In the genomic region with DNA sequence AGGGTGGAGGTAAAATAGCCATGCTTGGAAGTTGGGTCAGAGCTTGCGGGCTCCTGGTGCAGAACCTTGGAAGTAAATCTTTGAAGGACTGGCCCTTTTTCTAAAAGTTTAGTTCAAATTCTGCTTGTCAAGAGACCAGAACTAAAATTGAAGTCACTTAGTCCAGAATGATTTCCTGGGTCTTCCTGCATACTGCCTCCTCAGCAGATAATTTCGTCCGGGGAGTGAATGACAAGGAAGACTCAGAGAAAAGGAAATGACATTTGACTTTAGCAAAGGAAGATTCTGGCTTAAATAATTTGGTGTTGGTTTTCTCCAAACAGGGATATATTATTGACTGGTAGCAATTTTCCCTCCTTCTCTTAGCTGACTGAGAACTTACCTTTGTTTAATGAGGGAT, we compare ENCODE assay signal across 9 cellular contexts. TPM values are rescaled to one million over a fixed set of nuclear protein-coding genes. Genes with fewer than 3 reads are reported as not detected.
DNase-seq lines count a peak whose midpoint lies in the region; ATAC-seq, FAIRE-seq and TF ChIP-seq lines count a peak whose summit lies in the region.
"Had no signal": no experiment of that assay in that cellular context is flagged by ENCODE, and none has a peak within 500 bp of the region (broad histone marks: within the 10 kb centered on the region; RNA-seq: fewer than 3 reads in every experiment).

No MANE protein-coding gene starts in this region.

- no peak for ATAC-seq in naive thymus-derived CD8-positive, alpha-beta T cell
- ATAC-seq in HG02981 (IDR thresholded peaks at IDR 0.05; ENCODE audit: unreplicated experiment), result no peak

- H3K36me3 ChIP-seq in BJ (ENCODE audit: control insufficient read depth, insufficient read depth, low read length), result peaks cover 3% of the 10 kb centered on the region; the same call in 1 of the 2 replicates

- H3K27me3 ChIP-seq in BJ (ENCODE audit: control insufficient read depth, insufficient read depth, low read length), result no peaks in the 10 kb centered on the region

- POLR2A ChIA-PET in BJ (lab: Charles Lee), result no interaction called here
- POLR2A ChIA-PET in naive thymus-derived CD8-positive, alpha-beta T cell (lab: Charles Lee), result interaction anchor here (0.6 kb wide), 1 partner anchor 174 kb away, joined by 3 read pairs; no protein-coding TSS in a partner anchor

- peaks cover 20 to 58% (median 49%) of the 10 kb centered on the region in 4 donors for H3K4me1 Mint-ChIP-seq in naive thymus-derived CD8-positive, alpha-beta T cell

- peak overlapping the region; percentile 86 to 100 (median 96) for H3K4me3 Mint-ChIP-seq in naive thymus-derived CD8-positive, alpha-beta T cell

- no peaks in the 10 kb centered on the region for H3K27me3 Mint-ChIP-seq in naive thymus-derived CD8-positive, alpha-beta T cell

- CTCF ChIA-PET in BJ (lab: Yijun Ruan, JAX), result interaction anchor here (0.6 to 1.7 kb wide), 4 partner anchors 9 to 79 kb away, joined by 3 to 6 read pairs (median 3); no protein-coding TSS in a partner anchor

- H3K27ac ChIP-seq in coronary artery, result no peak overlapping the region

- peaks cover 0 to 21% (median 0%) of the 10 kb centered on the region in 3 donors for H3K36me3 Mint-ChIP-seq in naive thymus-derived CD8-positive, alpha-beta T cell

- TF ChIP-seq CTCF in BJ (IDR thresholded peaks at IDR 0.05; ENCODE audit: insufficient read depth, low read depth, low read length) (no peak), LNCaP clone FGC (IDR thresholded peaks at IDR 0.05; ENCODE audit: control insufficient read depth, extremely low read depth, insufficient read depth) (no peak), coronary artery (IDR thresholded peaks at IDR 0.05) (no peak)

- no peak for FAIRE-seq in GM19239 (lab: Jason Lieb, UNC)

- no peaks in the 10 kb centered on the region for H3K9me3 Mint-ChIP-seq in naive thymus-derived CD8-positive, alpha-beta T cell

- no peak for DNase-seq in BJ (ENCODE audit: low read depth)
- no peak for DNase-seq in LNCaP clone FGC (ENCODE audit: low read depth)
- DNase-seq in coronary artery (ENCODE audit: low spot score), result no peak
- no peak for DNase-seq in naive thymus-derived CD8-positive, alpha-beta T cell
- DNase-seq in RPMI8226, result no peak
- DNase-seq in COR-L47 (lab: John Stamatoyannopoulos, UW), result no peak
- DNase-seq in GM19239 (ENCODE audit: insufficient read length, low spot score), result no peak

- H3K4me3 ChIP-seq in BJ (ENCODE audit: low read depth, low read length), result peak overlapping the region; percentile 83
- peak overlapping the region; percentile 99 for H3K4me3 ChIP-seq in LNCaP clone FGC (ENCODE audit: low read depth, low read length)
- peak overlapping the region; percentile 98 for H3K4me3 ChIP-seq in coronary artery

- H3K27ac Mint-ChIP-seq in naive thymus-derived CD8-positive, alpha-beta T cell, result peak overlapping the region; percentile 97 to 100 (median 100)

RNA-seq across cellular contexts. Expression of gene TM9SF4, which starts 1.2 kb away (rescaled TPM):
- 97.4 and 101 TPM in 2 replicates for polyA plus RNA-seq in BJ (2011; rRNA removed)
- polyA minus RNA-seq in BJ (2011; rRNA and poly(A)+ RNA removed), result 50.7 and 103 TPM in 2 replicates
- total RNA-seq in naive thymus-derived CD8-positive, alpha-beta T cell, result 10 to 100 TPM; 42.6 to 44.3 TPM
- 10 to 100 TPM; 31.5 to 43.4 (median 33.3) TPM for polyA plus RNA-seq in naive thymus-derived CD8-positive, alpha-beta T cell

RNA-seq across cellular contexts. Expression of gene HCK, which starts 58.7 kb away (rescaled TPM):
- polyA plus RNA-seq in BJ (2011; rRNA removed), result 0.05 TPM in 1 of 2 replicates, not detected in the other
- not detected in 2 replicates for polyA minus RNA-seq in BJ (2011; rRNA and poly(A)+ RNA removed)
- under 1 TPM; 0.71 to 0.86 TPM for total RNA-seq in naive thymus-derived CD8-positive, alpha-beta T cell
- under 1 TPM in 2 of 3 donors, not detected in 1; 0.24 to 0.35 TPM for polyA plus RNA-seq in naive thymus-derived CD8-positive, alpha-beta T cell
- total RNA-seq: HT1080 had no signal
